In the genomic region with DNA sequence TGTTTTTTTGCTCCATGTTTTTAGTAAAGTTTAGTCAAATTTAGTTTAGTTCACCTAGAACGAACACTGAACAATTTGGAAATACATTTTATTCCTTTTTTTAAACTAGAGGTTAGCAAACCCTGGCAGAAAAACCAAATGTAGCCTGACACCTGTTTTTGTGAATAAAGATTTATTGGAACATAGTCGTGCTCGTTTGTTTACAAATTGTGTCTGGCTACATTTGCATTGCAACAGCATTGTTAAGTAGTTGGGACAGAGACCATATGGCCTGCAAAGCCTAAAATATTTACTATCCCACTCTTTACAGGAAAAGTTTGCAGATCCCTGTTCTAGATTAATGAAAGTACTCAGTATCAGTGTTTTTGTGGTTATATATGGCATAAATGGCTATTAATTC, we compare ENCODE assay signal across 21 cellular contexts. TPM values are rescaled to one million over a fixed set of nuclear protein-coding genes. Genes with fewer than 3 reads are reported as not detected.
DNase-seq lines count a peak whose midpoint lies in the region; ATAC-seq, FAIRE-seq and TF ChIP-seq lines count a peak whose summit lies in the region.
"Had no signal": no experiment of that assay in that cellular context is flagged by ENCODE, and none has a peak within 500 bp of the region (broad histone marks: within the 10 kb centered on the region; RNA-seq: fewer than 3 reads in every experiment).

No MANE protein-coding gene starts in this region.

- no peaks in the 10 kb centered on the region for H4K20me1 ChIP-seq in GM12878 (ENCODE audit: control insufficient read depth, insufficient read depth)

- no peak overlapping the region for H3K4me3 ChIP-seq in breast epithelium
- no peak overlapping the region for H3K4me3 ChIP-seq in GM12878
- no peak overlapping the region for H3K4me3 ChIP-seq in rectal smooth muscle tissue (ENCODE audit: low read length)
- H3K4me3 ChIP-seq: GM23338 had no signal

- FAIRE-seq in GM12878 (lab: Jason Lieb, UNC) = no peak
- FAIRE-seq: H54 had no signal

- H3K27ac ChIP-seq in breast epithelium = no peak overlapping the region
- H3K27ac ChIP-seq in GM12878 (ENCODE audit: control insufficient read depth, insufficient read depth) = no peak overlapping the region
- H3K27ac ChIP-seq in rectal smooth muscle tissue (ENCODE audit: low read depth, low read length) = peak overlapping the region; percentile 64

- H3K4me3 Mint-ChIP-seq in MCF 10A (ENCODE audit: unreplicated experiment) = no peak overlapping the region
- no peak overlapping the region for H3K4me3 Mint-ChIP-seq in activated CD4-positive, alpha-beta T cell treated with anti-CD3 and anti-CD28 coated beads for 36 hours
- H3K4me3 Mint-ChIP-seq: CD4-positive, CD25-positive, alpha-beta regulatory T cell; CD8-positive, alpha-beta memory T cell; GM23338; HFFc6 had no signal

- H3K4me1 Mint-ChIP-seq in MCF 10A (ENCODE audit: insufficient read depth, unreplicated experiment) = peaks cover 10% of the 10 kb centered on the region
- no peaks in the 10 kb centered on the region for H3K4me1 Mint-ChIP-seq in activated CD4-positive, alpha-beta T cell treated with anti-CD3 and anti-CD28 coated beads for 36 hours
- H3K4me1 Mint-ChIP-seq: CD4-positive, CD25-positive, alpha-beta regulatory T cell; CD8-positive, alpha-beta memory T cell; GM23338 had no signal

- intact Hi-C loops in MCF 10A (cut with micrococcal nuclease) (no loop called here), breast epithelium (cut with DNase I; ENCODE audit: low total_unique reads) (no loop called here), GM12878 (cut with micrococcal nuclease; ENCODE audit: unreplicated experiment) (no loop called here), left ventricle myocardium superior (cut with micrococcal nuclease) (no loop called here)
- intact Hi-C loops in activated CD4-positive, alpha-beta T cell treated with anti-CD3 and anti-CD28 coated beads for 36 hours (cut with DNase I, micrococcal nuclease) = no loop called here

- in situ Hi-C loops in GM12878 (cut with MboI) = no loop called here

- SMC1A ChIA-PET in GM12878 (lab: Charles Lee; ENCODE audit: uncharacterized antibody, unreplicated experiment) = no interaction called here

- H3K27ac Mint-ChIP-seq in MCF 10A (ENCODE audit: low read depth, unreplicated experiment) = peak overlapping the region; percentile 14
- H3K27ac Mint-ChIP-seq in activated CD4-positive, alpha-beta T cell treated with anti-CD3 and anti-CD28 coated beads for 36 hours = no peak overlapping the region
- H3K27ac Mint-ChIP-seq: CD4-positive, CD25-positive, alpha-beta regulatory T cell; CD8-positive, alpha-beta memory T cell; GM23338; HFFc6 had no signal

- H3K79me2 ChIP-seq in GM12878 (ENCODE audit: control insufficient read depth, insufficient read depth, low read length) = no peaks in the 10 kb centered on the region

- RAD21 ChIA-PET in GM12878 (lab: Charles Lee; ENCODE audit: unreplicated experiment) = no interaction called here

- no peak for DNase-seq in MCF 10A (ENCODE audit: unreplicated experiment)
- DNase-seq in breast epithelium (ENCODE audit: low spot score in 2 of 2) = no peak
- no peak for DNase-seq in GM12878 (ENCODE audit: low read depth, low spot score)
- DNase-seq in pons (ENCODE audit: low spot score) = no peak
- DNase-seq in activated CD4-positive, alpha-beta T cell treated with anti-CD3 and anti-CD28 coated beads for 36 hours = no peak
- no peak for DNase-seq in left ventricle myocardium superior
- no peak for DNase-seq in activated naive CD4-positive, alpha-beta T cell treated with anti-CD3 and anti-CD28 coated beads, Interleukin-2, amount 50 U/mL, for 16 hours
- DNase-seq: 8988T; BE2C; C1 segment of cervical spinal cord; CD4-positive, CD25-positive, alpha-beta regulatory T cell; CD8-positive, alpha-beta memory T cell; COR-L47; DMS153; DMS79; GDM1; HCEC 1CT; HFFc6 had no signal

- no peaks in the 10 kb centered on the region for H3K9me3 ChIP-seq in breast epithelium
- H3K9me3 ChIP-seq in GM12878 (replicated peaks; ENCODE audit: control insufficient read depth, insufficient read depth, low read length) = no peaks in the 10 kb centered on the region
- H3K9me3 ChIP-seq: BE2C had no signal

- H3K9me3 Mint-ChIP-seq in MCF 10A (ENCODE audit: unreplicated experiment) = no peaks in the 10 kb centered on the region
- no peaks in the 10 kb centered on the region for H3K9me3 Mint-ChIP-seq in activated CD4-positive, alpha-beta T cell treated with anti-CD3 and anti-CD28 coated beads for 36 hours (ENCODE audit: low read depth)
- H3K9me3 Mint-ChIP-seq: CD8-positive, alpha-beta memory T cell; GM23338; HFFc6 had no signal

- TF ChIP-seq POLR2A in breast epithelium (IDR thresholded peaks at IDR 0.05) (no peak), GM12878 (IDR thresholded peaks at IDR 0.05; ENCODE audit: low read depth, low read length) (no peak)

- BruUV-seq in MCF 10A (replicated peaks; lab: Mats Ljungman, UMichigan) (no TSS peak), GM12878 (replicated peaks; lab: Mats Ljungman, UMichigan) (no TSS peak)

- H2AFZ ChIP-seq in GM12878 (ENCODE audit: control insufficient read depth, low read depth, low read length) = no peak overlapping the region
- H2AFZ ChIP-seq: GM23338 had no signal

- TF ChIP-seq CTCF in MCF 10A (IDR thresholded peaks at IDR 0.05; ENCODE audit: unreplicated experiment) (no peak), breast epithelium (IDR thresholded peaks at IDR 0.05) (no peak), GM12878 (IDR thresholded peaks at IDR 0.05 in 2 of 3, conservative IDR thresholded peaks at IDR 0.05 in 1 of 3; ENCODE audit: control insufficient read depth in 2 of 3, extremely low read depth in 1 of 3, insufficient read depth in 1 of 3, low read depth in 3 of 3, low read length in 3 of 3) (no peak)

- H3K9ac ChIP-seq in GM12878 (ENCODE audit: control insufficient read depth, insufficient read depth, low read length) = no peak overlapping the region
- H3K9ac ChIP-seq in rectal smooth muscle tissue (ENCODE audit: low read length) = no peak overlapping the region

- H3K36me3 Mint-ChIP-seq in MCF 10A (ENCODE audit: insufficient read depth, unreplicated experiment) = peaks cover 34% of the 10 kb centered on the region
- no peaks in the 10 kb centered on the region for H3K36me3 Mint-ChIP-seq in activated CD4-positive, alpha-beta T cell treated with anti-CD3 and anti-CD28 coated beads for 36 hours (ENCODE audit: low read depth)
- H3K36me3 Mint-ChIP-seq: CD4-positive, CD25-positive, alpha-beta regulatory T cell; CD8-positive, alpha-beta memory T cell had no signal

- TF ChIP-seq RAD21 in GM12878 (IDR thresholded peaks at IDR 0.05; ENCODE audit: insufficient read depth, low read depth, low read length) = no peak

- CTCF ChIA-PET in MCF 10A (lab: Yijun Ruan, JAX) (no interaction called here), GM12878 (lab: Yijun Ruan, JAX) (no interaction called here)
- CTCF ChIA-PET in activated CD4-positive, alpha-beta T cell treated with anti-CD3 and anti-CD28 coated beads for 36 hours (lab: Charles Lee) = no interaction called here

- no peak overlapping the region for H3K4me2 ChIP-seq in GM12878 (ENCODE audit: control insufficient read depth, insufficient read depth)
- H3K4me2 ChIP-seq: GM23338 had no signal

- H3K27me3 ChIP-seq in breast epithelium = no peaks in the 10 kb centered on the region
- no peaks in the 10 kb centered on the region for H3K27me3 ChIP-seq in GM12878 (replicated peaks in 1 of 2; ENCODE audit: control insufficient read depth in 2 of 2, insufficient read depth in 2 of 2, low read length in 1 of 2)
- H3K27me3 ChIP-seq in rectal smooth muscle tissue (ENCODE audit: control insufficient read depth, insufficient read depth, low read length) = no peaks in the 10 kb centered on the region
- H3K27me3 ChIP-seq: BE2C had no signal

- H3K27me3 Mint-ChIP-seq in MCF 10A (ENCODE audit: insufficient read depth, unreplicated experiment) = no peaks in the 10 kb centered on the region
- H3K27me3 Mint-ChIP-seq in activated CD4-positive, alpha-beta T cell treated with anti-CD3 and anti-CD28 coated beads for 36 hours = no peaks in the 10 kb centered on the region
- H3K27me3 Mint-ChIP-seq: CD4-positive, CD25-positive, alpha-beta regulatory T cell had no signal

- H3K36me3 ChIP-seq in breast epithelium (no peaks in the 10 kb centered on the region), GM12878 (ENCODE audit: control insufficient read depth in 2 of 2, insufficient read depth in 2 of 2, low read length in 1 of 2) (no peaks in the 10 kb centered on the region), rectal smooth muscle tissue (ENCODE audit: control insufficient read depth, insufficient read depth, low read length) (no peaks in the 10 kb centered on the region)
- H3K36me3 ChIP-seq: BE2C had no signal

- no peak for TF ChIP-seq EP300 in GM12878 (IDR thresholded peaks at IDR 0.05; ENCODE audit: borderline replicate concordance in 1 of 2, control insufficient read depth in 1 of 2, low read depth in 2 of 2, low read length in 2 of 2)

- 37% methylated on average over 3 of the region's 3 CpGs for WGBS in GM12878 (ENCODE audit: insufficient coverage, insufficient replicate concordance, low lambda C conversion rate, missing lambda C conversion rate)

- ATAC-seq in GM12878 (no peak), left ventricle myocardium superior (no peak)
- no peak for ATAC-seq in activated CD4-positive, alpha-beta T cell treated with anti-CD3 and anti-CD28 coated beads for 36 hours
- ATAC-seq: GM23338 had no signal

- H3K4me1 ChIP-seq in breast epithelium (no peaks in the 10 kb centered on the region), GM12878 (ENCODE audit: control insufficient read depth, insufficient read depth, low read length) (no peaks in the 10 kb centered on the region), rectal smooth muscle tissue (ENCODE audit: control insufficient read depth, insufficient read depth, low read length) (peaks cover 12% of the 10 kb centered on the region)
- H3K4me1 ChIP-seq: BE2C had no signal

- POLR2A ChIA-PET in MCF 10A (lab: Yijun Ruan, JAX) = no interaction called here
- POLR2A ChIA-PET in GM12878 (lab: Charles Lee) = no interaction called here
- POLR2A ChIA-PET in activated CD4-positive, alpha-beta T cell treated with anti-CD3 and anti-CD28 coated beads for 36 hours (lab: Charles Lee) = no interaction called here

RNA-seq across cellular contexts. Expression of a gene that starts 56.9 kb away (rescaled TPM):
- total RNA-seq in MCF 10A (2022) (91.0 and 94.5 TPM in 2 replicates), breast epithelium (10 to 100 TPM; 10.2 to 16.8 (median 13.3) TPM), GM12878 (2014; rRNA removed) (3.8 and 4.8 TPM in 2 replicates), GM12878 (2014; rRNA removed; fragmentation: Illumina TruSeq; extraction: Trizol) (3.4 and 3.8 TPM in 2 replicates), GM12878 (2021) (3.2 and 4.4 TPM in 2 replicates), left ventricle myocardium superior (7.6 TPM)
- 2.0 and 2.7 TPM in 2 replicates for total RNA-seq in GM12878 (2013; cell fraction: nucleolus; rRNA removed)
- 0.58 TPM for polyA plus RNA-seq in GM12878 (2011; ENCODE audit: low read depth)
- polyA plus RNA-seq in GM12878 (2011; rRNA removed) (0.27 and 0.30 TPM in 2 replicates), GM12878 (2014; fragmentation: Illumina TruSeq; extraction: Trizol) (3.9 and 5.5 TPM in 2 replicates), GM12878 (2014; fragmentation: Nextera tagmentation; extraction: Ambion mirVana) (1 to 10 TPM; 1.0 to 1.5 TPM), GM12878 (2014; rRNA removed) (2.3 TPM in 2 replicates), GM12878 (2016; fragmentation: Nextera tagmentation; extraction: Ambion mirVana) (1 to 10 TPM; 1.4 to 2.0 TPM)
- polyA plus RNA-seq in GM12878 (2011; cell fraction: cytosol; rRNA removed) = 0.05 and 0.09 TPM in 2 replicates
- polyA plus RNA-seq in GM12878 (2011; cell fraction: nucleus; rRNA removed) = 0.13 and 0.15 TPM in 2 replicates
- 0.60 and 1.4 TPM in 2 replicates for polyA plus RNA-seq in GM12878 (2012)
- 0.15 and 0.22 TPM in 2 replicates for polyA minus RNA-seq in GM12878 (2011; rRNA and poly(A)+ RNA removed)
- polyA minus RNA-seq in GM12878 (2011; cell fraction: cytosol; rRNA and poly(A)+ RNA removed) = 0.13 and 0.42 TPM in 2 replicates
- 0.10 and 0.60 TPM in 2 replicates for polyA minus RNA-seq in GM12878 (2011; cell fraction: nucleus; rRNA and poly(A)+ RNA removed)
- total RNA-seq in activated CD4-positive, alpha-beta T cell treated with anti-CD3 and anti-CD28 coated beads for 36 hours = 10 to 100 TPM; 13.2 to 15.8 TPM
- polyA plus RNA-seq: CD8-positive, alpha-beta memory T cell had no signal
